ENCODE assay signal across 17 cellular contexts in the genomic region with DNA sequence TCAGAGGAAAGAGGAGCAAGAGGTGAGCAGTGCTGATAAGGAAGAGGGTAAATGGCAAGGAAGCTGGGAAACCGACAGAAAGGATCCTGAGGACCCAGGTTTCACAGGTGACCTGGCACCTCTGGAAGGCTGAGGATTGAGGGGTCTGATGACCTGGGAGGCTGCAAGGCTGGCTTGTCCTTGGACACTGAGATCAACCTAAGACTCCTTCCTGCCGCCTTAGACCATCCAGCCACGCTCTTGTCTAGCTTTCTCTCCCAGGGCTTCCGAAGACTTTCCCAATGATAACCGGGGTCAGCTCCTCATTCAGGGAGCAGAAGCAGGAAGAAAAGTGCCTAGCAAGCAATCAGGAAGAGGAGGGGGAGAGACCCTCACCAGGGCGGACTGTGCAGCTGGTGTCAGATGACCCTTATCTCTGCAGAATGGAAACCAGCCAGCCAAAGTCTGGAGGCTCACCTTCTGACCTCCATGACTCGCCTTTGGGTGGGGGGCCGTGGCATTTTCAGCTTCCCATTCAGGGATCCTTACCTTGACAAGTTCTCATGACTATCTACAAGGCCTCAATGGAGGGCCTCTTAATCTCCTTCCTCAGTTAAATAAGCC.
DNase-seq lines count a peak whose midpoint lies in the region; ATAC-seq and TF ChIP-seq lines count a peak whose summit lies in the region.
"Had no signal": no experiment of that assay in that cellular context is flagged by ENCODE, and none has a peak within 500 bp of the region (broad histone marks: within the 10 kb centered on the region; RNA-seq: fewer than 3 reads in every experiment).

No MANE protein-coding gene starts in this region.

- H3K4me1 Mint-ChIP-seq in CD8-positive, alpha-beta memory T cell: peaks cover 77 to 94% (median 93%) of the 10 kb centered on the region in 3 donors
- peaks cover 45 to 94% (median 87%) of the 10 kb centered on the region in 4 donors for H3K4me1 Mint-ChIP-seq in naive thymus-derived CD8-positive, alpha-beta T cell

- intact Hi-C loops in ascending aorta (cut with DNase I) (no loop called here), prostate gland (cut with DNase I) (loop anchor here (10.0 kb wide), 1 partner anchor 77 kb away; a partner anchor contains a TSS)

- H3K4me1 ChIP-seq in BLaER1 treated with 17β-estradiol and CSF1 and Interleukin-3, amounts not matched to agents 10 nM and 100 nM: peaks cover 34 to 43% (median 40%) of the 10 kb centered on the region in 10 experiments
- H3K4me1 ChIP-seq in CD8-positive, alpha-beta memory T cell (ENCODE audit: insufficient read depth, low read length): peaks cover 38% of the 10 kb centered on the region
- H3K4me1 ChIP-seq in ascending aorta (peaks cover 0 to 42% of the 10 kb centered on the region in 2 donors), prostate gland (replicated peaks) (no peaks in the 10 kb centered on the region)

- no peak for ATAC-seq in naive thymus-derived CD8-positive, alpha-beta T cell
- ATAC-seq in GM18873 (IDR thresholded peaks at IDR 0.05; ENCODE audit: low FRiP score, unreplicated experiment): no peak

- H3K27me3 Mint-ChIP-seq in CD8-positive, alpha-beta memory T cell: no peaks in the 10 kb centered on the region
- H3K27me3 Mint-ChIP-seq in naive thymus-derived CD8-positive, alpha-beta T cell: no peaks in the 10 kb centered on the region
- H3K27me3 Mint-ChIP-seq: B cell had no signal

- H3K4me3 ChIP-seq in BLaER1 treated with 17β-estradiol and CSF1 and Interleukin-3, amounts not matched to agents 10 nM and 100 nM: no peak overlapping the region; a peak in 1 of 20 replicates
- no peak overlapping the region for H3K4me3 ChIP-seq in CD8-positive, alpha-beta memory T cell (ENCODE audit: low read length)
- no peak overlapping the region for H3K4me3 ChIP-seq in ascending aorta
- H3K4me3 ChIP-seq in prostate gland: no peak overlapping the region

- TF ChIP-seq CTCF in ascending aorta (IDR thresholded peaks at IDR 0.05): no peak
- no peak for TF ChIP-seq CTCF in prostate gland (IDR thresholded peaks at IDR 0.05)

- 85% methylated on average over 8 of the region's 8 CpGs for WGBS in prostate gland

- H3K4me2 ChIP-seq in BLaER1 treated with 17β-estradiol and CSF1 and Interleukin-3, amounts not matched to agents 10 nM and 100 nM: peak overlapping the region in 7 of 11 experiments; percentile 49 to 84 (median 67); a peak in 7 of 22 replicates

- H3K27ac ChIP-seq in BLaER1 treated with 17β-estradiol and CSF1 and Interleukin-3, amounts not matched to agents 10 nM and 100 nM: no peak overlapping the region
- no peak overlapping the region for H3K27ac ChIP-seq in CD8-positive, alpha-beta memory T cell (ENCODE audit: low read depth, low read length)
- H3K27ac ChIP-seq in ascending aorta: peak overlapping the region; percentile 16 to 20
- H3K27ac ChIP-seq in prostate gland: no peak overlapping the region

- H3K9me3 ChIP-seq in BLaER1 treated with 17β-estradiol and CSF1 and Interleukin-3, amounts not matched to agents 10 nM and 100 nM (replicated peaks in 1 of 11): no peaks in the 10 kb centered on the region
- no peaks in the 10 kb centered on the region for H3K9me3 ChIP-seq in CD8-positive, alpha-beta memory T cell (ENCODE audit: low read length)
- H3K9me3 ChIP-seq in ascending aorta: no peaks in the 10 kb centered on the region
- no peaks in the 10 kb centered on the region for H3K9me3 ChIP-seq in prostate gland

- peaks cover 82 to 100% (median 100%) of the 10 kb centered on the region in 11 experiments for H4K20me1 ChIP-seq in BLaER1 treated with 17β-estradiol and CSF1 and Interleukin-3, amounts not matched to agents 10 nM and 100 nM

- CTCF ChIA-PET in CD8-positive, alpha-beta memory T cell (lab: Charles Lee): no interaction called here

- no peak for TF ChIP-seq POLR2A in prostate gland (IDR thresholded peaks at IDR 0.05)

- peak overlapping the region in 1 of 7 donors; percentile 8 for H3K4me3 Mint-ChIP-seq in CD8-positive, alpha-beta memory T cell
- peak overlapping the region in 6 of 10 donors; percentile 11 to 60 (median 46) for H3K4me3 Mint-ChIP-seq in naive thymus-derived CD8-positive, alpha-beta T cell
- H3K4me3 Mint-ChIP-seq: B cell had no signal

- H3K27me3 ChIP-seq in BLaER1 treated with 17β-estradiol and CSF1 and Interleukin-3, amounts not matched to agents 10 nM and 100 nM: no peaks in the 10 kb centered on the region
- no peaks in the 10 kb centered on the region for H3K27me3 ChIP-seq in CD8-positive, alpha-beta memory T cell (ENCODE audit: insufficient read depth, low read length, poor library complexity, severe bottlenecking)
- H3K27me3 ChIP-seq in ascending aorta (no peaks in the 10 kb centered on the region), prostate gland (replicated peaks; ENCODE audit: insufficient read depth) (no peaks in the 10 kb centered on the region)

- H3K9ac ChIP-seq in BLaER1 treated with 17β-estradiol and CSF1 and Interleukin-3, amounts not matched to agents 10 nM and 100 nM: no peak overlapping the region

- POLR2A ChIA-PET in CD8-positive, alpha-beta memory T cell (lab: Charles Lee): no interaction called here
- POLR2A ChIA-PET in naive thymus-derived CD8-positive, alpha-beta T cell (lab: Charles Lee): interaction anchor here (0.9 kb wide), 1 partner anchor 76 kb away, joined by 3 read pairs; no protein-coding TSS in a partner anchor

- H3K36me3 ChIP-seq in BLaER1 treated with 17β-estradiol and CSF1 and Interleukin-3, amounts not matched to agents 10 nM and 100 nM: peaks cover 14 to 94% (median 55%) of the 10 kb centered on the region in 11 experiments
- peaks cover 5% of the 10 kb centered on the region for H3K36me3 ChIP-seq in CD8-positive, alpha-beta memory T cell (ENCODE audit: insufficient read depth, low read length)
- no peaks in the 10 kb centered on the region for H3K36me3 ChIP-seq in ascending aorta
- H3K36me3 ChIP-seq in prostate gland: no peaks in the 10 kb centered on the region

- peak overlapping the region; percentile 39 to 91 (median 63) for H3K27ac Mint-ChIP-seq in CD8-positive, alpha-beta memory T cell
- peak overlapping the region; percentile 60 to 94 (median 81) for H3K27ac Mint-ChIP-seq in naive thymus-derived CD8-positive, alpha-beta T cell
- H3K27ac Mint-ChIP-seq: B cell had no signal

- DNase-seq in CD8-positive, alpha-beta memory T cell: no peak
- DNase-seq in ascending aorta (ENCODE audit: low spot score in 2 of 2): no peak
- no peak for DNase-seq in naive thymus-derived CD8-positive, alpha-beta T cell
- no peak for DNase-seq in RPMI8226
- no peak for DNase-seq in retina
- DNase-seq in prostate gland (ENCODE audit: low spot score): no peak
- DNase-seq: activated gamma-delta T cell; DND-41; foreskin melanocyte; mammary epithelial cell; NCI-H1092 treated with DMSO at 0.1 percent for 48 hours; NCI-H2171; NCI-H82; stimulated activated CD4-positive, alpha-beta T cell treated with anti-CD3 and anti-CD28 coated beads, Interleukin-4, amount 100 ng/mL, for 4 hours had no signal

- no peaks in the 10 kb centered on the region for H3K9me3 Mint-ChIP-seq in CD8-positive, alpha-beta memory T cell
- no peaks in the 10 kb centered on the region for H3K9me3 Mint-ChIP-seq in naive thymus-derived CD8-positive, alpha-beta T cell

- peaks cover 0 to 77% (median 6%) of the 10 kb centered on the region in 3 donors for H3K36me3 Mint-ChIP-seq in CD8-positive, alpha-beta memory T cell
- peaks cover 0 to 71% (median 0%) of the 10 kb centered on the region in 3 donors for H3K36me3 Mint-ChIP-seq in naive thymus-derived CD8-positive, alpha-beta T cell

Comparison
In these comparisons a context has a peak if more than half of its experiments do, and no peak if none do; other contexts are left out.
1. H3K27ac ChIP-seq: peak in ascending aorta (2 of 2); none in BLaER1 treated with 17β-estradiol and CSF1 and Interleukin-3, amounts not matched to agents 10 nM and 100 nM (0 of 11), CD8-positive, alpha-beta memory T cell (single experiment) and prostate gland (0 of 2).